15 cellular contexts compared by ENCODE assay signal in genomic region chr15:60047701-60048100, GRCh38. TPM values are rescaled to one million over a fixed set of nuclear protein-coding genes. Genes with fewer than 3 reads are reported as not detected.
"Had no signal": no experiment of that assay in that cellular context is flagged by ENCODE, and none has a peak within 500 bp of the region (broad histone marks: within the 10 kb centered on the region; RNA-seq: fewer than 3 reads in every experiment).

No MANE protein-coding gene starts in this region.

- H3K36me3 ChIP-seq: gastrocnemius medialis, heart left ventricle, left ventricle myocardium inferior had no signal

- H3K4me3 ChIP-seq: gastrocnemius medialis, heart left ventricle, left ventricle myocardium inferior had no signal

- DNase-seq: activated CD4-positive, alpha-beta T cell treated with anti-CD3 and anti-CD28 coated beads, Interleukin-2, amount 10 ng/mL, durations not matched to agents 24 days and 14 days; activated CD8-positive, alpha-beta T cell treated with anti-CD3 and anti-CD28 coated beads, Interleukin-2, amount 10 ng/mL, durations not matched to agents 7 days and 5 days; activated naive CD4-positive, alpha-beta T cell treated with Interleukin-2 at 50 U/mL for 16 hours; activated naive CD8-positive, alpha-beta T cell treated with anti-CD3 and anti-CD28 coated beads, Interleukin-2, amount 10 ng/mL, durations not matched to agents 7 days and 5 days; activated T-cell treated with anti-CD3 and anti-CD28 coated beads, Interleukin-2, amount 50 U/mL, for 24 hours; cortex of kidney; gastrocnemius medialis; heart left ventricle; left ventricle myocardium inferior; occipital lobe; posterior cingulate gyrus; stimulated activated naive B cell treated with anti-CD40 and anti-IgM and Interleukin-4, amounts not matched to agents 10 μg/mL and 1 μg/mL and 100 μg/mL, for 72 hours had no signal

RNA-seq across cellular contexts. Expression of gene FOXB1, which starts 43.6 kb away (rescaled TPM):
- total RNA-seq: esophagus mucosa, gastrocnemius medialis, heart left ventricle, left ventricle myocardium inferior, occipital lobe, renal cortical epithelial cell, ureter had no signal
